9 cellular contexts compared by ENCODE assay signal in genomic region chr11:61293869-61294716, GRCh38. TPM values are rescaled to one million over a fixed set of nuclear protein-coding genes. Genes with fewer than 3 reads are reported as not detected.
DNase-seq lines count a peak whose midpoint lies in the region; ATAC-seq, FAIRE-seq and TF ChIP-seq lines count a peak whose summit lies in the region.
"Had no signal": no experiment of that assay in that cellular context is flagged by ENCODE, and none has a peak within 500 bp of the region (broad histone marks: within the 10 kb centered on the region; RNA-seq: fewer than 3 reads in every experiment).

No MANE protein-coding gene starts in this region.

- no peak for FAIRE-seq in keratinocyte (lab: Jason Lieb, UNC)
- FAIRE-seq: TTC549 had no signal

- H3K9me1 ChIP-seq in keratinocyte (ENCODE audit: control insufficient read depth, extremely low read depth, insufficient read depth, low read length) = peaks cover 3% of the 10 kb centered on the region

- no peaks in the 10 kb centered on the region for H3K9me3 ChIP-seq in CD4-positive, alpha-beta memory T cell (ENCODE audit: control insufficient read depth in 1 of 2, low read length in 2 of 2)
- no peaks in the 10 kb centered on the region for H3K9me3 ChIP-seq in keratinocyte (ENCODE audit: control insufficient read depth, low read depth, low read length)

- peaks cover 14 to 17% of the 10 kb centered on the region in 2 donors for H3K36me3 Mint-ChIP-seq in CD4-positive, alpha-beta memory T cell
- H3K36me3 Mint-ChIP-seq in brain = peaks cover 12% of the 10 kb centered on the region

- intact Hi-C loops in CD4-positive, alpha-beta memory T cell (cut with micrococcal nuclease) = no loop called here

- TF ChIP-seq CTCF in brain (conservative IDR thresholded peaks at IDR 0.05) (no peak), keratinocyte (optimal IDR thresholded peaks at IDR 0.05 in 1 of 3, IDR thresholded peaks at IDR 0.05 in 1 of 3, conservative IDR thresholded peaks at IDR 0.05 in 1 of 3; ENCODE audit: extremely low read depth in 1 of 3, insufficient read depth in 2 of 3, low read length in 3 of 3) (peak in 1 of 3 experiments; percentile 14)

- H3K27me3 ChIP-seq in CD4-positive, alpha-beta memory T cell (ENCODE audit: insufficient read depth, low read length) = peaks cover 4% of the 10 kb centered on the region
- peaks cover 14% of the 10 kb centered on the region for H3K27me3 ChIP-seq in keratinocyte (ENCODE audit: control insufficient read depth, extremely low read depth, insufficient read depth, low read length)

- peak overlapping the region; percentile 92 for H3K4me2 ChIP-seq in keratinocyte (ENCODE audit: control insufficient read depth, extremely low read depth, insufficient read depth, low read depth, low read length)

- H3K27ac Mint-ChIP-seq in CD4-positive, alpha-beta memory T cell = no peak overlapping the region
- H3K27ac Mint-ChIP-seq in brain = peak overlapping the region; percentile 84 to 96 (median 93)

- H2AFZ ChIP-seq in keratinocyte (ENCODE audit: control insufficient read depth, low read length) = peak overlapping the region; percentile 81

- H3K4me1 ChIP-seq in CD4-positive, alpha-beta memory T cell (ENCODE audit: insufficient read depth, low read length) = peaks cover 16% of the 10 kb centered on the region
- peaks cover 36% of the 10 kb centered on the region for H3K4me1 ChIP-seq in keratinocyte (ENCODE audit: control insufficient read depth, extremely low read depth, insufficient read depth, low read length)

- no peak overlapping the region for H3K27ac ChIP-seq in CD4-positive, alpha-beta memory T cell (ENCODE audit: low read depth, low read length)
- H3K27ac ChIP-seq in keratinocyte (ENCODE audit: control insufficient read depth, insufficient read depth, low read length) = no peak overlapping the region

- peak overlapping the region; percentile 67 to 84 (median 78) for H3K4me3 Mint-ChIP-seq in CD4-positive, alpha-beta memory T cell
- peak overlapping the region; percentile 91 to 93 (median 92) for H3K4me3 Mint-ChIP-seq in brain

- peaks cover 0 to 2% (median 0%) of the 10 kb centered on the region in 8 donors for H3K9me3 Mint-ChIP-seq in CD4-positive, alpha-beta memory T cell
- no peaks in the 10 kb centered on the region for H3K9me3 Mint-ChIP-seq in brain

- ATAC-seq in HG03432 (IDR thresholded peaks at IDR 0.05; ENCODE audit: unreplicated experiment) (peak; percentile 42), HG02970 (IDR thresholded peaks at IDR 0.05; ENCODE audit: low FRiP score, unreplicated experiment) (no peak)

- H3K79me2 ChIP-seq in keratinocyte (ENCODE audit: control insufficient read depth, insufficient read depth, low read length) = no peaks in the 10 kb centered on the region

- peak overlapping the region in 1 of 2 donors; percentile 45 for H3K4me3 ChIP-seq in CD4-positive, alpha-beta memory T cell (ENCODE audit: low read length in 2 of 2)
- peak overlapping the region; percentile 32 to 67 (median 50) for H3K4me3 ChIP-seq in keratinocyte (ENCODE audit: control insufficient read depth in 2 of 3, extremely low read depth in 1 of 3, insufficient read depth in 2 of 3, low read depth in 1 of 3, low read length in 3 of 3)

- dilution Hi-C loops in keratinocyte (cut with MboI; ENCODE audit: extremely low pct_ligation_motif_present, low sequenced_read_pairs) = no loop called here

- DNase-seq in CD4-positive, alpha-beta memory T cell = peak in 2 of 5 donors; percentile 8 to 14
- DNase-seq in GM19238 (ENCODE audit: insufficient read length, low spot score) (peak; percentile 50), RPMI8226 (peak; percentile 72), keratinocyte (ENCODE audit: low read depth, low spot score) (no peak)
- DNase-seq in stimulated activated CD4-positive, alpha-beta T cell treated with anti-CD3 and anti-CD28 coated beads, Interleukin-1b, Interleukin-23, amount 100 ng/mL, for 48 hours = peak; percentile 48

- H3K9ac ChIP-seq in keratinocyte (ENCODE audit: control insufficient read depth, extremely low read depth, insufficient read depth, low read length) = peak overlapping the region; percentile 75

- H3K27me3 Mint-ChIP-seq in CD4-positive, alpha-beta memory T cell = peaks cover 11 to 12% of the 10 kb centered on the region in 2 donors
- H3K27me3 Mint-ChIP-seq in brain = peaks cover 3% of the 10 kb centered on the region

- H3K4me1 Mint-ChIP-seq in CD4-positive, alpha-beta memory T cell = peaks cover 17 to 38% (median 26%) of the 10 kb centered on the region in 4 donors
- H3K4me1 Mint-ChIP-seq in brain = peaks cover 42% of the 10 kb centered on the region

- no peaks in the 10 kb centered on the region for H3K36me3 ChIP-seq in CD4-positive, alpha-beta memory T cell (ENCODE audit: insufficient read depth, low read length)
- H3K36me3 ChIP-seq in keratinocyte (ENCODE audit: control insufficient read depth in 2 of 2, extremely low read depth in 1 of 2, insufficient read depth in 2 of 2, low read length in 2 of 2) = peaks cover 4 to 6% of the 10 kb centered on the region in 2 experiments

- POLR2A ChIA-PET in CD4-positive, alpha-beta memory T cell (lab: Charles Lee; ENCODE audit: partially characterized antibody) = no interaction called here

- CTCF ChIA-PET in CD4-positive, alpha-beta memory T cell (lab: Charles Lee; ENCODE audit: partially characterized antibody) = interaction anchor here (2.0 kb wide), 1 partner anchor 463 kb away, joined by 5 read pairs; no protein-coding TSS in a partner anchor

- H4K20me1 ChIP-seq in keratinocyte (ENCODE audit: control insufficient read depth, extremely low read depth, insufficient read depth, low read length) = peaks cover 10% of the 10 kb centered on the region

RNA-seq across cellular contexts. Expression of gene VWCE, which starts 1.0 kb away (rescaled TPM):
- total RNA-seq in CD4-positive, alpha-beta memory T cell = under 1 TPM; 0.38 to 0.44 TPM
- polyA plus RNA-seq in CD4-positive, alpha-beta memory T cell = not detected
- polyA plus RNA-seq in brain (ENCODE audit: insufficient read depth, low read depth, low replicate concordance) (1.0 TPM), keratinocyte (0.14 to 0.82 TPM (median 0.30 TPM) in 3 replicates)
- 0.64 TPM for polyA plus RNA-seq in keratinocyte (2011; ENCODE audit: low read depth)
- polyA plus RNA-seq in keratinocyte (2011; cell fraction: cytosol; rRNA removed) = 0.05 and 0.09 TPM in 2 replicates
- 2.5 and 4.0 TPM in 2 replicates for polyA plus RNA-seq in keratinocyte (2011; cell fraction: nucleus; rRNA removed)
- polyA plus RNA-seq in keratinocyte (2012; ENCODE audit: low replicate concordance) = 0.28 and 1.2 TPM in 2 replicates
- 0.43 to 2.6 TPM (median 1.6 TPM) in 3 replicates for polyA minus RNA-seq in keratinocyte
- polyA minus RNA-seq in keratinocyte (2011; cell fraction: cytosol; rRNA and poly(A)+ RNA removed) = not detected
- 1.4 and 1.7 TPM in 2 replicates for polyA minus RNA-seq in keratinocyte (2011; cell fraction: nucleus; rRNA and poly(A)+ RNA removed)

RNA-seq across cellular contexts. Expression of gene DDB1, which starts 38.8 kb away (rescaled TPM):
- total RNA-seq in CD4-positive, alpha-beta memory T cell = 100 to 1,000 TPM; 156 to 169 TPM
- 100 to 1,000 TPM; 121 to 141 TPM for polyA plus RNA-seq in CD4-positive, alpha-beta memory T cell
- 255 TPM for polyA plus RNA-seq in brain (ENCODE audit: insufficient read depth, low read depth, low replicate concordance)
- 187 to 236 TPM (median 212 TPM) in 3 replicates for polyA plus RNA-seq in keratinocyte
- 68.5 TPM for polyA plus RNA-seq in keratinocyte (2011; ENCODE audit: low read depth)
- polyA plus RNA-seq in keratinocyte (2011; cell fraction: cytosol; rRNA removed) = 181 and 206 TPM in 2 replicates
- polyA plus RNA-seq in keratinocyte (2011; cell fraction: nucleus; rRNA removed) = 290 and 325 TPM in 2 replicates
- polyA plus RNA-seq in keratinocyte (2012; ENCODE audit: low replicate concordance) = 108 and 136 TPM in 2 replicates
- 210 to 358 TPM (median 329 TPM) in 3 replicates for polyA minus RNA-seq in keratinocyte
- polyA minus RNA-seq in keratinocyte (2011; cell fraction: cytosol; rRNA and poly(A)+ RNA removed) = 307 TPM
- 185 and 265 TPM in 2 replicates for polyA minus RNA-seq in keratinocyte (2011; cell fraction: nucleus; rRNA and poly(A)+ RNA removed)

RNA-seq across cellular contexts. Expression of gene TKFC, which starts 38.9 kb away (rescaled TPM):
- total RNA-seq in CD4-positive, alpha-beta memory T cell = 10 to 100 TPM; 42.1 to 43.9 TPM
- polyA plus RNA-seq in CD4-positive, alpha-beta memory T cell = 10 to 100 TPM; 24.5 to 30.2 TPM
- 70.0 TPM for polyA plus RNA-seq in brain (ENCODE audit: insufficient read depth, low read depth, low replicate concordance)
- polyA plus RNA-seq in keratinocyte = 15.4 to 23.1 TPM (median 18.3 TPM) in 3 replicates
- polyA plus RNA-seq in keratinocyte (2011; ENCODE audit: low read depth) = 9.6 TPM
- 11.3 and 20.9 TPM in 2 replicates for polyA plus RNA-seq in keratinocyte (2011; cell fraction: cytosol; rRNA removed)
- 49.7 and 61.6 TPM in 2 replicates for polyA plus RNA-seq in keratinocyte (2011; cell fraction: nucleus; rRNA removed)
- 21.5 and 23.1 TPM in 2 replicates for polyA plus RNA-seq in keratinocyte (2012; ENCODE audit: low replicate concordance)
- polyA minus RNA-seq in keratinocyte = 24.2 to 34.2 TPM (median 26.2 TPM) in 3 replicates
- polyA minus RNA-seq in keratinocyte (2011; cell fraction: cytosol; rRNA and poly(A)+ RNA removed) = 28.8 TPM
- polyA minus RNA-seq in keratinocyte (2011; cell fraction: nucleus; rRNA and poly(A)+ RNA removed) = 19.0 and 25.4 TPM in 2 replicates

RNA-seq across cellular contexts. Expression of gene PGA5, which starts 53.1 kb away (rescaled TPM):
- not detected for total RNA-seq in CD4-positive, alpha-beta memory T cell
- polyA plus RNA-seq in CD4-positive, alpha-beta memory T cell = not detected
- polyA plus RNA-seq in brain (ENCODE audit: insufficient read depth, low read depth, low replicate concordance) (not detected), keratinocyte (not detected in 3 replicates)
- polyA plus RNA-seq in keratinocyte (2011; ENCODE audit: low read depth) = not detected
- not detected in 2 replicates for polyA plus RNA-seq in keratinocyte (2011; cell fraction: cytosol; rRNA removed)
- polyA plus RNA-seq in keratinocyte (2011; cell fraction: nucleus; rRNA removed) = not detected in 2 replicates
- not detected in 2 replicates for polyA plus RNA-seq in keratinocyte (2012; ENCODE audit: low replicate concordance)
- not detected in 3 replicates for polyA minus RNA-seq in keratinocyte
- polyA minus RNA-seq in keratinocyte (2011; cell fraction: cytosol; rRNA and poly(A)+ RNA removed) = not detected
- not detected in 2 replicates for polyA minus RNA-seq in keratinocyte (2011; cell fraction: nucleus; rRNA and poly(A)+ RNA removed)

Comparison
In these comparisons a context has a peak if more than half of its experiments do, and no peak if none do; other contexts are left out.
1. H3K27ac Mint-ChIP-seq: peak in brain (5 of 5); none in CD4-positive, alpha-beta memory T cell (0 of 7).